ENCODE assay signal across 23 cellular contexts in genomic region chr1:56432561-56432971, GRCh38.
DNase-seq lines count a peak whose midpoint lies in the region; ATAC-seq, FAIRE-seq and TF ChIP-seq lines count a peak whose summit lies in the region.
"Had no signal": no experiment of that assay in that cellular context is flagged by ENCODE, and none has a peak within 500 bp of the region (broad histone marks: within the 10 kb centered on the region; RNA-seq: fewer than 3 reads in every experiment).

No MANE protein-coding gene starts in this region.

- H3K4me1 ChIP-seq in breast epithelium (no peaks in the 10 kb centered on the region), mammary epithelial cell (ENCODE audit: insufficient read depth, low read length) (no peaks in the 10 kb centered on the region), thymus (ENCODE audit: control insufficient read depth, insufficient read depth, low read length) (no peaks in the 10 kb centered on the region)
- H3K4me1 ChIP-seq: A549 had no signal

- intact Hi-C loops in breast epithelium (cut with DNase I; ENCODE audit: low total_unique reads) = no loop called here
- intact Hi-C loops in mammary epithelial cell (cut with micrococcal nuclease) = no loop called here
- intact Hi-C loops in dendritic cell treated with granulocyte-macrophage colony-stimulating factor and Interleukin-4, amounts not matched to agents 40 ng/mL and 50 ng/mL, for 4 days (cut with micrococcal nuclease) = no loop called here

- H3K9ac ChIP-seq in mammary epithelial cell (ENCODE audit: insufficient read depth, low read length) = no peak overlapping the region

- no peak for FAIRE-seq in GM19239 (lab: Jason Lieb, UNC)
- FAIRE-seq: A549, K562, small intestine had no signal

- dilution Hi-C loops in mammary epithelial cell (cut with HindIII; ENCODE audit: low sequenced_read_pairs) = no loop called here

- TF ChIP-seq POLR2A in breast epithelium (IDR thresholded peaks at IDR 0.05) = no peak

- H3K36me3 ChIP-seq in breast epithelium = no peaks in the 10 kb centered on the region
- H3K36me3 ChIP-seq in mammary epithelial cell (ENCODE audit: insufficient read depth, low read length) = no peaks in the 10 kb centered on the region
- no peaks in the 10 kb centered on the region for H3K36me3 ChIP-seq in thymus (ENCODE audit: control insufficient read depth, insufficient read depth)

- H3K4me3 ChIP-seq in breast epithelium (no peak overlapping the region), mammary epithelial cell (replicated peaks in 1 of 3; ENCODE audit: insufficient read depth in 1 of 3, low read depth in 2 of 3, low read length in 3 of 3) (no peak overlapping the region), thymus (ENCODE audit: low read length) (no peak overlapping the region)
- H3K4me3 ChIP-seq: A549, K562, lung had no signal

- no peak for ATAC-seq in memory B cell (ENCODE audit: low read depth)
- ATAC-seq: A549; effector memory CD8-positive, alpha-beta T cell; K562 had no signal

- H3K27me3 ChIP-seq in breast epithelium (no peaks in the 10 kb centered on the region), mammary epithelial cell (ENCODE audit: insufficient read depth, low read length) (no peaks in the 10 kb centered on the region), thymus (ENCODE audit: control insufficient read depth, insufficient read depth) (no peaks in the 10 kb centered on the region)

- H4K20me1 ChIP-seq in mammary epithelial cell (ENCODE audit: insufficient read depth, low read length) = no peaks in the 10 kb centered on the region

- H3K9me3 Mint-ChIP-seq in dendritic cell treated with granulocyte-macrophage colony-stimulating factor and Interleukin-4, amounts not matched to agents 40 ng/mL and 50 ng/mL, for 4 days = no peaks in the 10 kb centered on the region
- H3K9me3 Mint-ChIP-seq in memory B cell = no peaks in the 10 kb centered on the region
- H3K9me3 Mint-ChIP-seq: CD14-positive monocyte had no signal

- TF ChIP-seq CTCF in breast epithelium (IDR thresholded peaks at IDR 0.05) (no peak), mammary epithelial cell (conservative IDR thresholded peaks at IDR 0.05 in 1 of 2, IDR thresholded peaks at IDR 0.05 in 1 of 2; ENCODE audit: extremely low read depth in 1 of 2, insufficient read depth in 1 of 2, low read depth in 1 of 2, low read length in 2 of 2) (no peak)

- no peak overlapping the region for H3K4me2 ChIP-seq in mammary epithelial cell (ENCODE audit: insufficient read depth, low read depth, low read length)
- H3K4me2 ChIP-seq: A549 had no signal

- peaks cover 55% of the 10 kb centered on the region for H3K4me1 Mint-ChIP-seq in dendritic cell treated with granulocyte-macrophage colony-stimulating factor and Interleukin-4, amounts not matched to agents 40 ng/mL and 50 ng/mL, for 4 days (ENCODE audit: low read depth)
- H3K4me1 Mint-ChIP-seq in memory B cell = peaks cover 44% of the 10 kb centered on the region

- H3K4me3 Mint-ChIP-seq in dendritic cell treated with granulocyte-macrophage colony-stimulating factor and Interleukin-4, amounts not matched to agents 40 ng/mL and 50 ng/mL, for 4 days = no peak overlapping the region
- H3K4me3 Mint-ChIP-seq in memory B cell = peak overlapping the region; percentile 49
- H3K4me3 Mint-ChIP-seq: CD14-positive monocyte; effector memory CD8-positive, alpha-beta T cell had no signal

- 23% methylated on average over 3 of the region's 4 CpGs for WGBS in mammary epithelial cell (ENCODE audit: low coverage, missing lambda C conversion rate)
- WGBS in thymus = 79% methylated on average over 4 of the region's 4 CpGs

- BruUV-seq in mammary epithelial cell (replicated peaks; lab: Mats Ljungman, UMichigan) = no TSS peak

- peaks cover 30% of the 10 kb centered on the region for H3K27me3 Mint-ChIP-seq in dendritic cell treated with granulocyte-macrophage colony-stimulating factor and Interleukin-4, amounts not matched to agents 40 ng/mL and 50 ng/mL, for 4 days
- H3K27me3 Mint-ChIP-seq in memory B cell = no peaks in the 10 kb centered on the region
- H3K27me3 Mint-ChIP-seq: effector memory CD8-positive, alpha-beta T cell had no signal

- in situ Hi-C loops in mammary epithelial cell (cut with MboI; ENCODE audit: low sequenced_read_pairs in 2 of 2) = no loop called here

- peak overlapping the region; percentile 5 for H3K27ac Mint-ChIP-seq in dendritic cell treated with granulocyte-macrophage colony-stimulating factor and Interleukin-4, amounts not matched to agents 40 ng/mL and 50 ng/mL, for 4 days
- peak overlapping the region; percentile 0 for H3K27ac Mint-ChIP-seq in memory B cell
- H3K27ac Mint-ChIP-seq: effector memory CD8-positive, alpha-beta T cell had no signal

- CTCF ChIA-PET in mammary epithelial cell (lab: Charles Lee; ENCODE audit: low non-redundant PET) = no interaction called here

- no peak for DNase-seq in breast epithelium (ENCODE audit: low spot score in 2 of 2)
- DNase-seq in mammary epithelial cell = no peak
- DNase-seq in memory B cell (ENCODE audit: low spot score in 2 of 2) = no peak
- no peak for DNase-seq in dermis blood vessel endothelial cell
- DNase-seq in GM19239 (ENCODE audit: insufficient read length, low spot score) = no peak
- DNase-seq in AML-193 (lab: John Stamatoyannopoulos, UW) = no peak
- DNase-seq: activated gamma-delta T cell treated with Interleukin-2 at 50 U/mL for 16 hours; DMS153; effector memory CD8-positive, alpha-beta T cell; glutamatergic neuron; MV-4-11; NCI-H187; posterior cingulate gyrus; SHP77; small intestine; stimulated activated CD4-positive, alpha-beta T cell treated with anti-CD3 and anti-CD28 coated beads, Interleukin-4, amount 100 ng/mL, for 1 hour had no signal

- H3K36me3 Mint-ChIP-seq in dendritic cell treated with granulocyte-macrophage colony-stimulating factor and Interleukin-4, amounts not matched to agents 40 ng/mL and 50 ng/mL, for 4 days (ENCODE audit: low read depth) = no peaks in the 10 kb centered on the region
- H3K36me3 Mint-ChIP-seq in memory B cell = no peaks in the 10 kb centered on the region
- H3K36me3 Mint-ChIP-seq: CD14-positive monocyte had no signal

- no peaks in the 10 kb centered on the region for H3K9me3 ChIP-seq in breast epithelium
- H3K9me3 ChIP-seq in mammary epithelial cell (replicated peaks; ENCODE audit: insufficient read depth, low read length) = no peaks in the 10 kb centered on the region
- no peaks in the 10 kb centered on the region for H3K9me3 ChIP-seq in thymus (ENCODE audit: control insufficient read depth)
- H3K9me3 ChIP-seq: A549 had no signal

- H3K27ac ChIP-seq in breast epithelium (peak overlapping the region; percentile 15 to 51), mammary epithelial cell (ENCODE audit: insufficient read depth, low read depth, low read length) (no peak overlapping the region), thymus (ENCODE audit: low read depth) (peak overlapping the region; percentile 33)
- H3K27ac ChIP-seq: A549, HL-60 had no signal

- H3K79me2 ChIP-seq in mammary epithelial cell (ENCODE audit: insufficient read depth, low read length) = no peaks in the 10 kb centered on the region

- H2AFZ ChIP-seq in mammary epithelial cell (ENCODE audit: low read depth, low read length) = no peak overlapping the region
